ENCODE assay signal across 1 cellular context in the genomic region with DNA sequence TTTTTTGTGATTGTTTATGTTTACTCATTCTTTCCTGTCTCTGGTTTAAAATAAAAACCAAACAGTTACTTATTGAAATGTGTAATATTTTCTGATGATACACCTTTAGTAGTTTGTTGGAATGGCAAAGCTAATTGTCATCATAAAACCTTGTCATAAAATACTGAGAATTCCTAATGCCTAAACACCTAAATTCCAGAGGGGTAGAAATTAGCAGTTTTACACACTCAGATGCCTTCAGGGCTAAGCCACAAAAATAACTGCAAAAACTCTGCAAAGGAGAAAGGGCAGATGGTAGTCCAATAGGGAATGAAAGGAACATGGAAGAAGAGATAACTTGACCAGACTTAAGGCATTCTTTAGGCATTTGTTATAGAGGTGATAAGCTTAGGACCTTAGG.
A peak's percentile ranks its signal among the peaks of the same experiment; 100 is the strongest.
TF ChIP-seq lines count a peak whose summit lies in the region.

No MANE protein-coding gene starts in this region.

TF ChIP-seq in HEK293, 187 proteins besides CTCF, POLR2A, EP300 and RAD21 (continued from another document):
- TF ChIP-seq, protein P1, sequence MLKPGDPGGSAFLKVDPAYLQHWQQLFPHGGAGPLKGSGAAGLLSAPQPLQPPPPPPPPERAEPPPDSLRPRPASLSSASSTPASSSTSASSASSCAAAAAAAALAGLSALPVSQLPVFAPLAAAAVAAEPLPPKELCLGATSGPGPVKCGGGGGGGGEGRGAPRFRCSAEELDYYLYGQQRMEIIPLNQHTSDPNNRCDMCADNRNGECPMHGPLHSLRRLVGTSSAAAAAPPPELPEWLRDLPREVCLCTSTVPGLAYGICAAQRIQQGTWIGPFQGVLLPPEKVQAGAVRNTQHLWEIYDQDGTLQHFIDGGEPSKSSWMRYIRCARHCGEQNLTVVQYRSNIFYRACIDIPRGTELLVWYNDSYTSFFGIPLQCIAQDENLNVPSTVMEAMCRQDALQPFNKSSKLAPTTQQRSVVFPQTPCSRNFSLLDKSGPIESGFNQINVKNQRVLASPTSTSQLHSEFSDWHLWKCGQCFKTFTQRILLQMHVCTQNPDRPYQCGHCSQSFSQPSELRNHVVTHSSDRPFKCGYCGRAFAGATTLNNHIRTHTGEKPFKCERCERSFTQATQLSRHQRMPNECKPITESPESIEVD (tag by site-specific recombination; IDR thresholded peaks at IDR 0.05) = peak; percentile 90
- TF ChIP-seq ZNF747 (tag by site-specific recombination; IDR thresholded peaks at IDR 0.05) = no peak
- TF ChIP-seq, protein P2, sequence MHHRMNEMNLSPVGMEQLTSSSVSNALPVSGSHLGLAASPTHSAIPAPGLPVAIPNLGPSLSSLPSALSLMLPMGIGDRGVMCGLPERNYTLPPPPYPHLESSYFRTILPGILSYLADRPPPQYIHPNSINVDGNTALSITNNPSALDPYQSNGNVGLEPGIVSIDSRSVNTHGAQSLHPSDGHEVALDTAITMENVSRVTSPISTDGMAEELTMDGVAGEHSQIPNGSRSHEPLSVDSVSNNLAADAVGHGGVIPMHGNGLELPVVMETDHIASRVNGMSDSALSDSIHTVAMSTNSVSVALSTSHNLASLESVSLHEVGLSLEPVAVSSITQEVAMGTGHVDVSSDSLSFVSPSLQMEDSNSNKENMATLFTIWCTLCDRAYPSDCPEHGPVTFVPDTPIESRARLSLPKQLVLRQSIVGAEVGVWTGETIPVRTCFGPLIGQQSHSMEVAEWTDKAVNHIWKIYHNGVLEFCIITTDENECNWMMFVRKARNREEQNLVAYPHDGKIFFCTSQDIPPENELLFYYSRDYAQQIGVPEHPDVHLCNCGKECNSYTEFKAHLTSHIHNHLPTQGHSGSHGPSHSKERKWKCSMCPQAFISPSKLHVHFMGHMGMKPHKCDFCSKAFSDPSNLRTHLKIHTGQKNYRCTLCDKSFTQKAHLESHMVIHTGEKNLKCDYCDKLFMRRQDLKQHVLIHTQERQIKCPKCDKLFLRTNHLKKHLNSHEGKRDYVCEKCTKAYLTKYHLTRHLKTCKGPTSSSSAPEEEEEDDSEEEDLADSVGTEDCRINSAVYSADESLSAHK (tag by site-specific recombination; IDR thresholded peaks at IDR 0.05) = no peak
- no peak for TF ChIP-seq ZNF658 (tag by site-specific recombination; IDR thresholded peaks at IDR 0.05)
- TF ChIP-seq, protein P3, sequence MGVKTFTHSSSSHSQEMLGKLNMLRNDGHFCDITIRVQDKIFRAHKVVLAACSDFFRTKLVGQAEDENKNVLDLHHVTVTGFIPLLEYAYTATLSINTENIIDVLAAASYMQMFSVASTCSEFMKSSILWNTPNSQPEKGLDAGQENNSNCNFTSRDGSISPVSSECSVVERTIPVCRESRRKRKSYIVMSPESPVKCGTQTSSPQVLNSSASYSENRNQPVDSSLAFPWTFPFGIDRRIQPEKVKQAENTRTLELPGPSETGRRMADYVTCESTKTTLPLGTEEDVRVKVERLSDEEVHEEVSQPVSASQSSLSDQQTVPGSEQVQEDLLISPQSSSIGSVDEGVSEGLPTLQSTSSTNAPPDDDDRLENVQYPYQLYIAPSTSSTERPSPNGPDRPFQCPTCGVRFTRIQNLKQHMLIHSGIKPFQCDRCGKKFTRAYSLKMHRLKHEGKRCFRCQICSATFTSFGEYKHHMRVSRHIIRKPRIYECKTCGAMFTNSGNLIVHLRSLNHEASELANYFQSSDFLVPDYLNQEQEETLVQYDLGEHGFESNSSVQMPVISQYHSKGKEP (tag by site-specific recombination; IDR thresholded peaks at IDR 0.05) = no peak
- TF ChIP-seq ZNF157 (tag by site-specific recombination; IDR thresholded peaks at IDR 0.05) = no peak
